ENCODE assay signal across 16 cellular contexts in genomic region chr6:169029861-169030260, GRCh38.
A peak's percentile ranks its signal among the peaks of the same experiment; 100 is the strongest.
DNase-seq lines count a peak whose midpoint lies in the region; ATAC-seq and TF ChIP-seq lines count a peak whose summit lies in the region.
"Had no signal": no experiment of that assay in that cellular context is flagged by ENCODE, and none has a peak within 500 bp of the region (broad histone marks: within the 10 kb centered on the region; RNA-seq: fewer than 3 reads in every experiment).

No MANE protein-coding gene starts in this region.

- peaks cover 3% of the 10 kb centered on the region; the same call in 1 of the 2 replicates for H3K27me3 ChIP-seq in IMR-90 (ENCODE audit: control insufficient read depth, insufficient read depth, low read length)
- H3K27me3 ChIP-seq: BLaER1 treated with 17β-estradiol and CSF1 and Interleukin-3, amounts not matched to agents 10 nM and 100 nM had no signal

- no peaks in the 10 kb centered on the region for H3K9me3 ChIP-seq in IMR-90 (ENCODE audit: control insufficient read depth, insufficient read depth, low read length)

- H3K9me3 Mint-ChIP-seq in chondrocyte (ENCODE audit: low read depth), result peaks cover 11% of the 10 kb centered on the region
- peaks cover 3% of the 10 kb centered on the region for H3K9me3 Mint-ChIP-seq in nephron

- no peaks in the 10 kb centered on the region for H3K4me1 ChIP-seq in IMR-90 (ENCODE audit: control insufficient read depth, insufficient read depth, low read length)

- 58% methylated on average over 3 of the region's 4 CpGs; no CpG with 5 or more reads in 1 of the 2 experiments for WGBS in IMR-90 (ENCODE audit: extremely low coverage in 2 of 2, insufficient read length in 1 of 2), 2 experiments

- no peak overlapping the region for H2BK15ac ChIP-seq in IMR-90 (ENCODE audit: low read depth, low read length)

- H3K79me1 ChIP-seq in IMR-90 (ENCODE audit: low read depth in 1 of 2, low read length in 2 of 2), result no peaks in the 10 kb centered on the region

- no peak for TF ChIP-seq POLR2A in IMR-90 (IDR thresholded peaks at IDR 0.05; ENCODE audit: low read depth, low read length)

- H3K4me1 Mint-ChIP-seq in chondrocyte (ENCODE audit: low read depth) (peaks cover 35% of the 10 kb centered on the region), nephron (peaks cover 31% of the 10 kb centered on the region)
- H3K4me1 Mint-ChIP-seq: CD4-positive, CD25-positive, alpha-beta regulatory T cell; GM23338 had no signal

- H3K9ac ChIP-seq in IMR-90 (ENCODE audit: low read depth, low read length), result no peak overlapping the region
- H3K9ac ChIP-seq: BLaER1 treated with 17β-estradiol and CSF1 and Interleukin-3, amounts not matched to agents 10 nM and 100 nM had no signal

- DNase-seq in IMR-90 (no peak), chondrocyte (ENCODE audit: low spot score) (no peak), retina (peak; percentile 42)
- no peak for DNase-seq in activated effector memory CD4-positive, alpha-beta T cell treated with Interleukin-2 at 50 U/mL for 16 hours
- DNase-seq: 8988T; AML-193; Calu3; CD4-positive, CD25-positive, alpha-beta regulatory T cell; DMS 273 treated with DMSO at 0.1 percent for 48 hours; H7 had no signal

- H3K27me3 Mint-ChIP-seq in chondrocyte (ENCODE audit: low read depth) (no peaks in the 10 kb centered on the region), nephron (ENCODE audit: low read depth) (peaks cover 5% of the 10 kb centered on the region)
- H3K27me3 Mint-ChIP-seq: CD4-positive, CD25-positive, alpha-beta regulatory T cell had no signal

- H2BK5ac ChIP-seq in IMR-90 (ENCODE audit: low read depth, low read length, poor library complexity, severe bottlenecking), result no peak overlapping the region

- H4K5ac ChIP-seq in IMR-90 (ENCODE audit: low read depth, low read length), result no peak overlapping the region

- H2AK5ac ChIP-seq in IMR-90 (ENCODE audit: low read depth, low read length), result no peak overlapping the region

- no peaks in the 10 kb centered on the region for H4K20me1 ChIP-seq in IMR-90 (ENCODE audit: insufficient read depth, low read length)
- H4K20me1 ChIP-seq: BLaER1 treated with 17β-estradiol and CSF1 and Interleukin-3, amounts not matched to agents 10 nM and 100 nM had no signal

- in situ Hi-C loops in IMR-90 (cut with MboI; ENCODE audit: low sequenced_read_pairs), result no loop called here

- peak overlapping the region; percentile 55 for H3K27ac Mint-ChIP-seq in chondrocyte (ENCODE audit: unreplicated experiment)
- H3K27ac Mint-ChIP-seq in nephron, result peak overlapping the region; percentile 10 to 20 (median 11)
- H3K27ac Mint-ChIP-seq: CD4-positive, CD25-positive, alpha-beta regulatory T cell; GM23338 had no signal

- H2AFZ ChIP-seq in IMR-90 (replicated peaks; ENCODE audit: low read length, poor library complexity), result peak overlapping the region; percentile 49
- H2AFZ ChIP-seq: GM23338 had no signal

- H3K56ac ChIP-seq in IMR-90 (ENCODE audit: extremely low read depth, insufficient read depth, low read length), result no peak overlapping the region

- H3K18ac ChIP-seq in IMR-90 (ENCODE audit: low read depth, low read length), result no peak overlapping the region

- no peak overlapping the region for H3K4ac ChIP-seq in IMR-90 (ENCODE audit: low read depth, low read length)

- CTCF ChIA-PET in IMR-90 (lab: Yijun Ruan, JAX), result no interaction called here

- no peak overlapping the region for H4K8ac ChIP-seq in IMR-90 (ENCODE audit: low read depth in 2 of 2, low read length in 2 of 2)

- H3K4me3 ChIP-seq in IMR-90 (ENCODE audit: insufficient read depth, low read depth, low read length), result no peak overlapping the region
- H3K4me3 ChIP-seq: BLaER1 treated with 17β-estradiol and CSF1 and Interleukin-3, amounts not matched to agents 10 nM and 100 nM; GM23338 had no signal

- no peaks in the 10 kb centered on the region for H3K9me1 ChIP-seq in IMR-90 (ENCODE audit: insufficient read depth, low read length)

- no peak for ATAC-seq in IMR-90 (ENCODE audit: low read depth)
- ATAC-seq in HG03045 (IDR thresholded peaks at IDR 0.05; ENCODE audit: unreplicated experiment), result no peak
- ATAC-seq in HG03439 (IDR thresholded peaks at IDR 0.05; ENCODE audit: unreplicated experiment), result no peak
- no peak for ATAC-seq in HG02623 (IDR thresholded peaks at IDR 0.05; ENCODE audit: unreplicated experiment)
- ATAC-seq: GM23338 had no signal

- no peak overlapping the region for H2BK120ac ChIP-seq in IMR-90 (ENCODE audit: low read depth, low read length)

- no peak overlapping the region for H3K23ac ChIP-seq in IMR-90 (ENCODE audit: low read depth, low read length)

- BruUV-seq in IMR-90 (replicated peaks; lab: Mats Ljungman, UMichigan), result no TSS peak

- TF ChIP-seq CTCF in IMR-90 (conservative IDR thresholded peaks at IDR 0.05; ENCODE audit: low read depth, low read length) (no peak), chondrocyte (IDR thresholded peaks at IDR 0.05) (no peak), nephron (IDR thresholded peaks at IDR 0.05; ENCODE audit: unreplicated experiment in 3 of 3) (no peak)

- no peak overlapping the region for H2AK9ac ChIP-seq in IMR-90 (replicated peaks; ENCODE audit: low read depth, low read length, poor library complexity)

- no peak overlapping the region for H2BK20ac ChIP-seq in IMR-90 (ENCODE audit: low read depth, low read length)

- no peak overlapping the region for H3K14ac ChIP-seq in IMR-90 (replicated peaks; ENCODE audit: low read depth, low read length)

- TF ChIP-seq RAD21 in IMR-90 (IDR thresholded peaks at IDR 0.05; ENCODE audit: low read length), result no peak

- intact Hi-C loops in IMR-90 (cut with micrococcal nuclease), result no loop called here

- no peaks in the 10 kb centered on the region for H3K36me3 ChIP-seq in IMR-90 (ENCODE audit: control insufficient read depth, insufficient read depth, low read length)
- H3K36me3 ChIP-seq: BLaER1 treated with 17β-estradiol and CSF1 and Interleukin-3, amounts not matched to agents 10 nM and 100 nM had no signal

- H3K27ac ChIP-seq in IMR-90 (ENCODE audit: insufficient read depth, low read length), result no peak overlapping the region
- H3K27ac ChIP-seq: BLaER1 treated with 17β-estradiol and CSF1 and Interleukin-3, amounts not matched to agents 10 nM and 100 nM had no signal

- H4K91ac ChIP-seq in IMR-90 (ENCODE audit: insufficient read depth, low read depth, low read length), result no peak overlapping the region

- H3K4me3 Mint-ChIP-seq in chondrocyte (ENCODE audit: unreplicated experiment) (no peak overlapping the region), nephron (no peak overlapping the region)
- H3K4me3 Mint-ChIP-seq: CD4-positive, CD25-positive, alpha-beta regulatory T cell; GM23338 had no signal

- H3K36me3 Mint-ChIP-seq in chondrocyte (ENCODE audit: low read depth) (peaks cover 10% of the 10 kb centered on the region), nephron (ENCODE audit: low read depth) (no peaks in the 10 kb centered on the region)
- H3K36me3 Mint-ChIP-seq: CD4-positive, CD25-positive, alpha-beta regulatory T cell had no signal

- POLR2A ChIA-PET in IMR-90 (lab: Charles Lee; ENCODE audit: unreplicated experiment), result no interaction called here

- dilution Hi-C loops in IMR-90 (cut with HindIII; ENCODE audit: low sequenced_read_pairs, unreplicated experiment), result no loop called here

- H3K4me2 ChIP-seq in IMR-90 (ENCODE audit: low read depth, low read length), result no peak overlapping the region
- H3K4me2 ChIP-seq: BLaER1 treated with 17β-estradiol and CSF1 and Interleukin-3, amounts not matched to agents 10 nM and 100 nM; GM23338 had no signal

TF ChIP-seq in IMR-90, 13 proteins besides CTCF, POLR2A, EP300 and RAD21:
- no peak for TF ChIP-seq BHLHE40 (IDR thresholded peaks at IDR 0.05; ENCODE audit: low read depth, low read length)
- no peak for TF ChIP-seq FOS (IDR thresholded peaks at IDR 0.05; ENCODE audit: low read depth, low read length)
- TF ChIP-seq CEBPB (IDR thresholded peaks at IDR 0.05; ENCODE audit: low read depth, low read length), result no peak
- no peak for TF ChIP-seq CHD1 (IDR thresholded peaks at IDR 0.05; ENCODE audit: low read depth, low read length)
- TF ChIP-seq SMC3 (IDR thresholded peaks at IDR 0.05; ENCODE audit: low read depth, low read length), result no peak
- TF ChIP-seq, protein P1, sequence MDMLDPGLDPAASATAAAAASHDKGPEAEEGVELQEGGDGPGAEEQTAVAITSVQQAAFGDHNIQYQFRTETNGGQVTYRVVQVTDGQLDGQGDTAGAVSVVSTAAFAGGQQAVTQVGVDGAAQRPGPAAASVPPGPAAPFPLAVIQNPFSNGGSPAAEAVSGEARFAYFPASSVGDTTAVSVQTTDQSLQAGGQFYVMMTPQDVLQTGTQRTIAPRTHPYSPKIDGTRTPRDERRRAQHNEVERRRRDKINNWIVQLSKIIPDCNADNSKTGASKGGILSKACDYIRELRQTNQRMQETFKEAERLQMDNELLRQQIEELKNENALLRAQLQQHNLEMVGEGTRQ (IDR thresholded peaks at IDR 0.05; ENCODE audit: low read depth, low read length), result no peak
- TF ChIP-seq RCOR1 (IDR thresholded peaks at IDR 0.05; ENCODE audit: insufficient replicate concordance, low read length), result no peak
- no peak for TF ChIP-seq MXI1 (IDR thresholded peaks at IDR 0.05; ENCODE audit: borderline replicate concordance, low read depth, low read length)
- no peak for TF ChIP-seq MAFK (IDR thresholded peaks at IDR 0.05; ENCODE audit: low read depth, low read length)
- TF ChIP-seq RFX5 (IDR thresholded peaks at IDR 0.05; ENCODE audit: low read depth, low read length), result no peak
- TF ChIP-seq ELK1 (IDR thresholded peaks at IDR 0.05; ENCODE audit: borderline replicate concordance, low read depth, low read length), result no peak
- no peak for TF ChIP-seq MAZ (IDR thresholded peaks at IDR 0.05; ENCODE audit: borderline replicate concordance, low read depth, low read length)
- no peak for TF ChIP-seq NFE2L2 (IDR thresholded peaks at IDR 0.05; ENCODE audit: low read depth, low read length)
